1 cellular context compared by ENCODE assay signal in the genomic region with DNA sequence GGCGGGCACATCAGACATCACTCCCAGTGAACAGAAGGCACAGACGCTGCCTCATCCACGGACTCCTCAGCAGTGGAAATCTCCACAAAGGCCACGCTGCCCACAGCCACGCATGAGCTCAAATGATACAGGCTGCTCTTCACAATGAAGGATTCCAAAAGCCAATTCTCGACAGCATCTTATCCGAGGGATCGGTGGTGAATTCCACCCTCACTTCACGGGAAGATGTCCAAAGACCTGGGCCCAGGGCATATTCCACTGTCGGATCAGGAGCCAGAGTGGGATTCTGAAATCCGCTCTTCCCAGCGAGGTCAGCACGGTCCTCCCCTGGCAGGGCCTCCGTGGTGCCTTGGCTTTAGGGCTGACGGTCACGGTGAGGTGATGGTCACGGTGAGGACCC.
TF ChIP-seq lines count a peak whose summit lies in the region.

No MANE protein-coding gene starts in this region.

TF ChIP-seq in GM23338, 12 proteins besides CTCF, POLR2A, EP300 and RAD21:
- TF ChIP-seq, protein P1, sequence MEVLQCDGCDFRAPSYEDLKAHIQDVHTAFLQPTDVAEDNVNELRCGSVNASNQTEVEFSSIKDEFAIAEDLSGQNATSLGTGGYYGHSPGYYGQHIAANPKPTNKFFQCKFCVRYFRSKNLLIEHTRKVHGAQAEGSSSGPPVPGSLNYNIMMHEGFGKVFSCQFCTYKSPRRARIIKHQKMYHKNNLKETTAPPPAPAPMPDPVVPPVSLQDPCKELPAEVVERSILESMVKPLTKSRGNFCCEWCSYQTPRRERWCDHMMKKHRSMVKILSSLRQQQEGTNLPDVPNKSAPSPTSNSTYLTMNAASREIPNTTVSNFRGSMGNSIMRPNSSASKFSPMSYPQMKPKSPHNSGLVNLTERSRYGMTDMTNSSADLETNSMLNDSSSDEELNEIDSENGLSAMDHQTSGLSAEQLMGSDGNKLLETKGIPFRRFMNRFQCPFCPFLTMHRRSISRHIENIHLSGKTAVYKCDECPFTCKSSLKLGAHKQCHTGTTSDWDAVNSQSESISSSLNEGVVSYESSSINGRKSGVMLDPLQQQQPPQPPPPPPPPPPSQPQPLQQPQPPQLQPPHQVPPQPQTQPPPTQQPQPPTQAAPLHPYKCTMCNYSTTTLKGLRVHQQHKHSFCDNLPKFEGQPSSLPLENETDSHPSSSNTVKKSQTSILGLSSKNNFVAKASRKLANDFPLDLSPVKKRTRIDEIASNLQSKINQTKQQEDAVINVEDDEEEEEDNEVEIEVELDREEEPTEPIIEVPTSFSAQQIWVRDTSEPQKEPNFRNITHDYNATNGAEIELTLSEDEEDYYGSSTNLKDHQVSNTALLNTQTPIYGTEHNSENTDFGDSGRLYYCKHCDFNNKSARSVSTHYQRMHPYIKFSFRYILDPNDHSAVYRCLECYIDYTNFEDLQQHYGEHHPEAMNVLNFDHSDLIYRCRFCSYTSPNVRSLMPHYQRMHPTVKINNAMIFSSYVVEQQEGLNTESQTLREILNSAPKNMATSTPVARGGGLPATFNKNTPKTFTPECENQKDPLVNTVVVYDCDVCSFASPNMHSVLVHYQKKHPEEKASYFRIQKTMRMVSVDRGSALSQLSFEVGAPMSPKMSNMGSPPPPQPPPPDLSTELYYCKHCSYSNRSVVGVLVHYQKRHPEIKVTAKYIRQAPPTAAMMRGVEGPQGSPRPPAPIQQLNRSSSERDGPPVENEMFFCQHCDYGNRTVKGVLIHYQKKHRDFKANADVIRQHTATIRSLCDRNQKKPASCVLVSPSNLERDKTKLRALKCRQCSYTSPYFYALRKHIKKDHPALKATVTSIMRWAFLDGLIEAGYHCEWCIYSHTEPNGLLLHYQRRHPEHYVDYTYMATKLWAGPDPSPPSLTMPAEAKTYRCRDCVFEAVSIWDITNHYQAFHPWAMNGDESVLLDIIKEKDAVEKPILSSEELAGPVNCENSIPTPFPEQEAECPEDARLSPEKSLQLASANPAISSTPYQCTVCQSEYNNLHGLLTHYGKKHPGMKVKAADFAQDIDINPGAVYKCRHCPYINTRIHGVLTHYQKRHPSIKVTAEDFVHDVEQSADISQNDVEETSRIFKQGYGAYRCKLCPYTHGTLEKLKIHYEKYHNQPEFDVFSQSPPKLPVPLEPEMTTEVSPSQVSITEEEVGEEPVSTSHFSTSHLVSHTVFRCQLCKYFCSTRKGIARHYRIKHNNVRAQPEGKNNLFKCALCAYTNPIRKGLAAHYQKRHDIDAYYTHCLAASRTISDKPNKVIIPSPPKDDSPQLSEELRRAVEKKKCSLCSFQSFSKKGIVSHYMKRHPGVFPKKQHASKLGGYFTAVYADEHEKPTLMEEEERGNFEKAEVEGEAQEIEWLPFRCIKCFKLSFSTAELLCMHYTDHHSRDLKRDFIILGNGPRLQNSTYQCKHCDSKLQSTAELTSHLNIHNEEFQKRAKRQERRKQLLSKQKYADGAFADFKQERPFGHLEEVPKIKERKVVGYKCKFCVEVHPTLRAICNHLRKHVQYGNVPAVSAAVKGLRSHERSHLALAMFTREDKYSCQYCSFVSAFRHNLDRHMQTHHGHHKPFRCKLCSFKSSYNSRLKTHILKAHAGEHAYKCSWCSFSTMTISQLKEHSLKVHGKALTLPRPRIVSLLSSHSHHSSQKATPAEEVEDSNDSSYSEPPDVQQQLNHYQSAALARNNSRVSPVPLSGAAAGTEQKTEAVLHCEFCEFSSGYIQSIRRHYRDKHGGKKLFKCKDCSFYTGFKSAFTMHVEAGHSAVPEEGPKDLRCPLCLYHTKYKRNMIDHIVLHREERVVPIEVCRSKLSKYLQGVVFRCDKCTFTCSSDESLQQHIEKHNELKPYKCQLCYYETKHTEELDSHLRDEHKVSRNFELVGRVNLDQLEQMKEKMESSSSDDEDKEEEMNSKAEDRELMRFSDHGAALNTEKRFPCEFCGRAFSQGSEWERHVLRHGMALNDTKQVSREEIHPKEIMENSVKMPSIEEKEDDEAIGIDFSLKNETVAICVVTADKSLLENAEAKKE (CRISPR knock-in tag; IDR thresholded peaks at IDR 0.05): no peak
- TF ChIP-seq ZNF331 (CRISPR knock-in tag; IDR thresholded peaks at IDR 0.05; ENCODE audit: low read depth) (no peak), NANOG (IDR thresholded peaks at IDR 0.05; ENCODE audit: borderline replicate concordance) (no peak)
